1 cellular context compared by ENCODE assay signal in the genomic region with DNA sequence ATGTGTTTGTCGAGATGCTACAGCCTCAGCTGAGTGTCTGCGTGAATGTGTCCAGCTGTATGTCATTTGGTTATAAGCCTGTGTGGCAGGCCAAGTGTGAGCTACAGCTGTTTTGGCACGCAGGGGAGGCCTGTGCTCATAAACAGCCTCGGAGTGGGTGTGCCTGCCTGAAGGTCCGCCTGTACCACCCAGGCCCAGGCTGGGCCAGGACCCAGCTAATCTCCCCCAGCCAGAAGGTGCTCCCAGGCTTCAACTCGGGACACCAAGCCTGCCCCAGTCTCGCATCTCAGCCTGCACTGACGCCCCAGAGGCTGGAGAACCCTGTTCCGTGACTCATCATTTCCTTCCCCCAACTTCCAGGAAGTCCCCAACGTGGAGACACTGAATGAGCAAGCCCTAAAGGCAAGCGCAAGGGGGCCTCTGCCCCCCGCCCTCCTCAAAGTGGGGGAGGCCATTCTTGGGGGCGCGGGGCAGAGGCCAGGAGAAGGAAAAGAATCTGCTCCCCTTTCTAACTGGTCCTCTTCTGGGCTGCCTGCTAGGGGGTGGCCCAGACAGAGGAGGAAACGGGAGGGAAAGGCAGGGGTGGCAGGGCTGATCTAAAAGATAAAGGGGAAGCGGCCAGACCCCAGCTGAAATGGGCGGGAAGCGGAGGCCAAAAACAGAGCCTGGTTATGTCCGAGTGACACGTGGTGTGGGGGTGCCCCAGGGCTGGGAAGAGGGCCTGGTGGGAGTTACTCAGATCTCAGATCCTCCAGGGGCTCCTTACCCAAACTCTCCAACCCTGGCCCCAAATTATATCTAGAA.
TF ChIP-seq lines count a peak whose summit lies in the region.

No MANE protein-coding gene starts in this region.

TF ChIP-seq in A549, 52 proteins besides CTCF, POLR2A, EP300 and RAD21 (continued from another document):
- TF ChIP-seq, protein P1, sequence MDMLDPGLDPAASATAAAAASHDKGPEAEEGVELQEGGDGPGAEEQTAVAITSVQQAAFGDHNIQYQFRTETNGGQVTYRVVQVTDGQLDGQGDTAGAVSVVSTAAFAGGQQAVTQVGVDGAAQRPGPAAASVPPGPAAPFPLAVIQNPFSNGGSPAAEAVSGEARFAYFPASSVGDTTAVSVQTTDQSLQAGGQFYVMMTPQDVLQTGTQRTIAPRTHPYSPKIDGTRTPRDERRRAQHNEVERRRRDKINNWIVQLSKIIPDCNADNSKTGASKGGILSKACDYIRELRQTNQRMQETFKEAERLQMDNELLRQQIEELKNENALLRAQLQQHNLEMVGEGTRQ (IDR thresholded peaks at IDR 0.05) = peak; percentile 41
- TF ChIP-seq ESRRA (IDR thresholded peaks at IDR 0.05; ENCODE audit: borderline replicate concordance, low read length) (no peak), GATA3 (IDR thresholded peaks at IDR 0.05; ENCODE audit: borderline replicate concordance) (peak; percentile 85), CHD2 (IDR thresholded peaks at IDR 0.05; ENCODE audit: low read length, partially characterized antibody) (no peak), RCOR1 (IDR thresholded peaks at IDR 0.05; ENCODE audit: low read depth, low read length) (no peak), CHD4 (IDR thresholded peaks at IDR 0.05; ENCODE audit: borderline replicate concordance) (no peak), FOSL2 (IDR thresholded peaks at IDR 0.05) (peak; percentile 56), FOSL2 (CRISPR knock-in tag; IDR thresholded peaks at IDR 0.05) (peak; percentile 95), NPAS2 (CRISPR knock-in tag; IDR thresholded peaks at IDR 0.05; ENCODE audit: borderline replicate concordance) (0 out of 2 replicates have a peak, but pooled peaks have one; percentile 52), HOXA7 (CRISPR knock-in tag; IDR thresholded peaks at IDR 0.05) (no peak), TP53 (CRISPR knock-in tag; IDR thresholded peaks at IDR 0.05) (0 out of 2 replicates have a peak, but pooled peaks have one; percentile 10), SMC3 (IDR thresholded peaks at IDR 0.05) (no peak; the same call in 2 of the 3 replicates), ZC3H11A (IDR thresholded peaks at IDR 0.05) (no peak), HEYL (CRISPR knock-in tag; IDR thresholded peaks at IDR 0.05) (no peak; the same call in 1 of the 2 replicates), POLR2AphosphoS2 (conservative IDR thresholded peaks at IDR 0.05; ENCODE audit: low read length) (no peak), KDM1A (IDR thresholded peaks at IDR 0.05; ENCODE audit: low read depth) (no peak), FOSB (CRISPR knock-in tag; IDR thresholded peaks at IDR 0.05) (no peak), RARB (CRISPR knock-in tag; IDR thresholded peaks at IDR 0.05) (peak; percentile 68; the same call in 1 of the 2 replicates), CBX8 (IDR thresholded peaks at IDR 0.05) (no peak), HOXB5 (CRISPR knock-in tag; IDR thresholded peaks at IDR 0.05) (0 out of 2 replicates have a peak, but pooled peaks have one; percentile 24), FOXS1 (CRISPR knock-in tag; IDR thresholded peaks at IDR 0.05) (no peak), NR3C1 (IDR thresholded peaks at IDR 0.05) (no peak), NFE2L2 (conservative IDR thresholded peaks at IDR 0.05; ENCODE audit: low read length) (peak; percentile 86), CBX2 (IDR thresholded peaks at IDR 0.05; ENCODE audit: borderline replicate concordance, low read depth) (no peak), ZNF302 (CRISPR knock-in tag; IDR thresholded peaks at IDR 0.05) (no peak), EHF (CRISPR knock-in tag; IDR thresholded peaks at IDR 0.05) (no peak), RNF2 (IDR thresholded peaks at IDR 0.05; ENCODE audit: borderline replicate concordance, low read depth) (no peak), MAFK (IDR thresholded peaks at IDR 0.05; ENCODE audit: partially characterized antibody) (peak; percentile 95), SREBF2 (IDR thresholded peaks at IDR 0.05) (no peak), PHF8 (IDR thresholded peaks at IDR 0.05; ENCODE audit: borderline replicate concordance, low read depth) (no peak)
- TF ChIP-seq, protein P2, sequence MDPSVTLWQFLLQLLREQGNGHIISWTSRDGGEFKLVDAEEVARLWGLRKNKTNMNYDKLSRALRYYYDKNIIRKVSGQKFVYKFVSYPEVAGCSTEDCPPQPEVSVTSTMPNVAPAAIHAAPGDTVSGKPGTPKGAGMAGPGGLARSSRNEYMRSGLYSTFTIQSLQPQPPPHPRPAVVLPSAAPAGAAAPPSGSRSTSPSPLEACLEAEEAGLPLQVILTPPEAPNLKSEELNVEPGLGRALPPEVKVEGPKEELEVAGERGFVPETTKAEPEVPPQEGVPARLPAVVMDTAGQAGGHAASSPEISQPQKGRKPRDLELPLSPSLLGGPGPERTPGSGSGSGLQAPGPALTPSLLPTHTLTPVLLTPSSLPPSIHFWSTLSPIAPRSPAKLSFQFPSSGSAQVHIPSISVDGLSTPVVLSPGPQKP (IDR thresholded peaks at IDR 0.05; ENCODE audit: low read depth, low read length) = no peak
- TF ChIP-seq, protein P3, sequence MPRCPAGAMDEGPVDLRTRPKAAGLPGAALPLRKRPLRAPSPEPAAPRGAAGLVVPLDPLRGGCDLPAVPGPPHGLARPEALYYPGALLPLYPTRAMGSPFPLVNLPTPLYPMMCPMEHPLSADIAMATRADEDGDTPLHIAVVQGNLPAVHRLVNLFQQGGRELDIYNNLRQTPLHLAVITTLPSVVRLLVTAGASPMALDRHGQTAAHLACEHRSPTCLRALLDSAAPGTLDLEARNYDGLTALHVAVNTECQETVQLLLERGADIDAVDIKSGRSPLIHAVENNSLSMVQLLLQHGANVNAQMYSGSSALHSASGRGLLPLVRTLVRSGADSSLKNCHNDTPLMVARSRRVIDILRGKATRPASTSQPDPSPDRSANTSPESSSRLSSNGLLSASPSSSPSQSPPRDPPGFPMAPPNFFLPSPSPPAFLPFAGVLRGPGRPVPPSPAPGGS (IDR thresholded peaks at IDR 0.05) = 0 out of 3 replicates have a peak, but pooled peaks have one; percentile 3
- TF ChIP-seq, protein P4, sequence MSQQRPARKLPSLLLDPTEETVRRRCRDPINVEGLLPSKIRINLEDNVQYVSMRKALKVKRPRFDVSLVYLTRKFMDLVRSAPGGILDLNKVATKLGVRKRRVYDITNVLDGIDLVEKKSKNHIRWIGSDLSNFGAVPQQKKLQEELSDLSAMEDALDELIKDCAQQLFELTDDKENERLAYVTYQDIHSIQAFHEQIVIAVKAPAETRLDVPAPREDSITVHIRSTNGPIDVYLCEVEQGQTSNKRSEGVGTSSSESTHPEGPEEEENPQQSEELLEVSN (IDR thresholded peaks at IDR 0.05; ENCODE audit: borderline replicate concordance, low read depth) = peak; percentile 92
- TF ChIP-seq, protein P5, sequence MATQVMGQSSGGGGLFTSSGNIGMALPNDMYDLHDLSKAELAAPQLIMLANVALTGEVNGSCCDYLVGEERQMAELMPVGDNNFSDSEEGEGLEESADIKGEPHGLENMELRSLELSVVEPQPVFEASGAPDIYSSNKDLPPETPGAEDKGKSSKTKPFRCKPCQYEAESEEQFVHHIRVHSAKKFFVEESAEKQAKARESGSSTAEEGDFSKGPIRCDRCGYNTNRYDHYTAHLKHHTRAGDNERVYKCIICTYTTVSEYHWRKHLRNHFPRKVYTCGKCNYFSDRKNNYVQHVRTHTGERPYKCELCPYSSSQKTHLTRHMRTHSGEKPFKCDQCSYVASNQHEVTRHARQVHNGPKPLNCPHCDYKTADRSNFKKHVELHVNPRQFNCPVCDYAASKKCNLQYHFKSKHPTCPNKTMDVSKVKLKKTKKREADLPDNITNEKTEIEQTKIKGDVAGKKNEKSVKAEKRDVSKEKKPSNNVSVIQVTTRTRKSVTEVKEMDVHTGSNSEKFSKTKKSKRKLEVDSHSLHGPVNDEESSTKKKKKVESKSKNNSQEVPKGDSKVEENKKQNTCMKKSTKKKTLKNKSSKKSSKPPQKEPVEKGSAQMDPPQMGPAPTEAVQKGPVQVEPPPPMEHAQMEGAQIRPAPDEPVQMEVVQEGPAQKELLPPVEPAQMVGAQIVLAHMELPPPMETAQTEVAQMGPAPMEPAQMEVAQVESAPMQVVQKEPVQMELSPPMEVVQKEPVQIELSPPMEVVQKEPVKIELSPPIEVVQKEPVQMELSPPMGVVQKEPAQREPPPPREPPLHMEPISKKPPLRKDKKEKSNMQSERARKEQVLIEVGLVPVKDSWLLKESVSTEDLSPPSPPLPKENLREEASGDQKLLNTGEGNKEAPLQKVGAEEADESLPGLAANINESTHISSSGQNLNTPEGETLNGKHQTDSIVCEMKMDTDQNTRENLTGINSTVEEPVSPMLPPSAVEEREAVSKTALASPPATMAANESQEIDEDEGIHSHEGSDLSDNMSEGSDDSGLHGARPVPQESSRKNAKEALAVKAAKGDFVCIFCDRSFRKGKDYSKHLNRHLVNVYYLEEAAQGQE (IDR thresholded peaks at IDR 0.05) = no peak
- TF ChIP-seq, protein P6, sequence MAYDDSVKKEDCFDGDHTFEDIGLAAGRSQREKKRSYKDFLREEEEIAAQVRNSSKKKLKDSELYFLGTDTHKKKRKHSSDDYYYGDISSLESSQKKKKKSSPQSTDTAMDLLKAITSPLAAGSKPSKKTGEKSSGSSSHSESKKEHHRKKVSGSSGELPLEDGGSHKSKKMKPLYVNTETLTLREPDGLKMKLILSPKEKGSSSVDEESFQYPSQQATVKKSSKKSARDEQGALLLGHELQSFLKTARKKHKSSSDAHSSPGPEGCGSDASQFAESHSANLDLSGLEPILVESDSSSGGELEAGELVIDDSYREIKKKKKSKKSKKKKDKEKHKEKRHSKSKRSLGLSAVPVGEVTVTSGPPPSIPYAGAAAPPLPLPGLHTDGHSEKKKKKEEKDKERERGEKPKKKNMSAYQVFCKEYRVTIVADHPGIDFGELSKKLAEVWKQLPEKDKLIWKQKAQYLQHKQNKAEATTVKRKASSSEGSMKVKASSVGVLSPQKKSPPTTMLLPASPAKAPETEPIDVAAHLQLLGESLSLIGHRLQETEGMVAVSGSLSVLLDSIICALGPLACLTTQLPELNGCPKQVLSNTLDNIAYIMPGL (CRISPR knock-in tag; IDR thresholded peaks at IDR 0.05; ENCODE audit: borderline replicate concordance) = 0 out of 2 replicates have a peak, but pooled peaks have one; percentile 63
TF ChIP-seq in A549: peak in this region for 20.
